In the genomic region with DNA sequence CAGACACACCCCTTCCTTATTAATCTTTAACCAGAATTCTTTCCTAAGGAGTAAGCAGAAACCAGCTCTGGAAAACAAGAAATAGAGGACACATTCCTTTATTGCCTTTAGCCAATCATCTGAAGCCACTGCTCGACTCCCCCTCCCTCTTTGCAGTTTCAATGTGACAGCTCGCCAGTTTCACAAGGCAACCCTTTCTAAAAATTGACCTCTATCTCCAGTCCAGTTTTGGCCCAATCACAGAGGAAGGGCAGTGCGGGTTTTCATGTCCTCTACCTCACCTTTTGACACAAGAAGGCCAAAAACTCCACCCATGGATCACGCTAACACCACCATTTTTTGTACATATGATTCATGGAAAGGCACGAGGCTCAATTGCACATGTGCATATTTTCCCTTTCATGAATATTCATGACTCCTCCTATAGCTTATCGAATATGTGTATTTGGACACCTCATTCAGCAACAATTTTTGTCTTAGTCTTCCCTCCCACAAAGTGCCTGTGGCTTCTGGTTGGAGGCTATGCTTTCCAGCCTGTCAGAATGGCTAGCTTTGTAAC, we compare ENCODE assay signal across 8 cellular contexts. TPM values are rescaled to one million over a fixed set of nuclear protein-coding genes. Genes with fewer than 3 reads are reported as not detected.
DNase-seq lines count a peak whose midpoint lies in the region; ATAC-seq and TF ChIP-seq lines count a peak whose summit lies in the region.

No MANE protein-coding gene starts in this region.

- 47 to 52% methylated on average over 6 of the region's 6 CpGs for WGBS in upper lobe of left lung, 2 donors

- no peak overlapping the region for H3K4me3 ChIP-seq in upper lobe of left lung

- DNase-seq in AG08396 (ENCODE audit: low spot score): peak; percentile 72
- DNase-seq in astrocyte of the hippocampus (ENCODE audit: low read depth, low spot score): peak; percentile 95
- DNase-seq in left colon: peak in 1 of 2 donors; percentile 44
- DNase-seq in upper lobe of left lung: peak in 1 of 2 donors; percentile 63
- no peak for DNase-seq in posterior cingulate gyrus
- DNase-seq in CD4-positive, alpha-beta T cell: no peak
- no peak for DNase-seq in DMS53 treated with DMSO at 0.1 percent for 48 hours (lab: John Stamatoyannopoulos, UW; ENCODE audit: unreplicated experiment)

- no peaks in the 10 kb centered on the region for H3K36me3 ChIP-seq in upper lobe of left lung

- ATAC-seq in HG02798 (IDR thresholded peaks at IDR 0.05; ENCODE audit: poor library complexity, unreplicated experiment) (peak; percentile 50), left colon (peak; percentile 83), upper lobe of left lung (ENCODE audit: low FRiP score in 2 of 2) (peak; percentile 69 to 87)
- ATAC-seq in CD4-positive, alpha-beta T cell (ENCODE audit: poor library complexity): no peak

- no peaks in the 10 kb centered on the region for H3K27me3 Mint-ChIP-seq in CD4-positive, alpha-beta T cell

- no peaks in the 10 kb centered on the region for H3K27me3 ChIP-seq in upper lobe of left lung
- H3K27me3 ChIP-seq in CD4-positive, alpha-beta T cell (ENCODE audit: control insufficient read depth, insufficient read depth, low read length): no peaks in the 10 kb centered on the region

- POLR2A ChIA-PET in CD4-positive, alpha-beta T cell (lab: Charles Lee): interaction anchor here (0.9 kb wide), 1 partner anchor 14 kb away, joined by 4 read pairs; no protein-coding TSS in a partner anchor

- H3K27ac Mint-ChIP-seq in CD4-positive, alpha-beta T cell: no peak overlapping the region

- H3K4me1 ChIP-seq in upper lobe of left lung: peaks cover 31 to 43% (median 39%) of the 10 kb centered on the region in 4 donors

- TF ChIP-seq CTCF in upper lobe of left lung (IDR thresholded peaks at IDR 0.05): no peak
- TF ChIP-seq CTCF in CD4-positive, alpha-beta T cell (IDR thresholded peaks at IDR 0.05): no peak

- intact Hi-C loops in left colon (cut with DNase I, micrococcal nuclease) (no loop called here), posterior cingulate gyrus (cut with DNase I) (no loop called here)
- intact Hi-C loops in CD4-positive, alpha-beta T cell (cut with DNase I, micrococcal nuclease): no loop called here

- H3K27ac ChIP-seq in upper lobe of left lung: peak overlapping the region; percentile 78 to 90 (median 82)
- no peak overlapping the region for H3K27ac ChIP-seq in CD4-positive, alpha-beta T cell (ENCODE audit: low read depth, low read length)

- no peaks in the 10 kb centered on the region for H3K9me3 Mint-ChIP-seq in CD4-positive, alpha-beta T cell

- no peaks in the 10 kb centered on the region for H3K36me3 Mint-ChIP-seq in CD4-positive, alpha-beta T cell (ENCODE audit: low read depth)

- TF ChIP-seq EP300 in upper lobe of left lung (IDR thresholded peaks at IDR 0.05): peak in 1 of 4 donors; percentile 18

- TF ChIP-seq POLR2A in upper lobe of left lung (IDR thresholded peaks at IDR 0.05): peak in 1 of 4 donors; percentile 38

- H3K4me3 Mint-ChIP-seq in CD4-positive, alpha-beta T cell: no peak overlapping the region

- CTCF ChIA-PET in CD4-positive, alpha-beta T cell (lab: Charles Lee): interaction anchor here (1.2 kb wide), 1 partner anchor 66 kb away, joined by 4 read pairs; no protein-coding TSS in a partner anchor

- H3K4me1 Mint-ChIP-seq in CD4-positive, alpha-beta T cell (ENCODE audit: low read depth): peaks cover 11% of the 10 kb centered on the region

- H3K9me3 ChIP-seq in upper lobe of left lung: no peaks in the 10 kb centered on the region
- no peaks in the 10 kb centered on the region for H3K9me3 ChIP-seq in CD4-positive, alpha-beta T cell (ENCODE audit: control insufficient read depth, low read length)

RNA-seq across cellular contexts. Expression of gene IFIT3, which starts 24.3 kb away (rescaled TPM):
- total RNA-seq in left colon (10 to 100 TPM in 1 of 2 donors, 1 to 10 TPM in 1; 5.0 to 10.3 TPM), upper lobe of left lung (10 to 100 TPM; 27.2 to 81.9 (median 33.8) TPM)
- 10 to 100 TPM; 11.5 to 12.8 TPM for total RNA-seq in CD4-positive, alpha-beta T cell

RNA-seq across cellular contexts. Expression of gene IFIT1B, which starts 25.7 kb away (rescaled TPM):
- total RNA-seq in left colon: not detected
- total RNA-seq in upper lobe of left lung: under 1 TPM in 2 of 6 donors, not detected in 4; 0.20 to 0.59 TPM
- under 1 TPM; 0.11 to 0.14 TPM for total RNA-seq in CD4-positive, alpha-beta T cell

RNA-seq across cellular contexts. Expression of gene IFIT1, which starts 40.3 kb away (rescaled TPM):
- total RNA-seq in left colon (1 to 10 TPM; 6.1 to 6.8 TPM), upper lobe of left lung (10 to 100 TPM in 5 of 6 donors, 1 to 10 TPM in 1; 9.8 to 54.9 (median 18.1) TPM)
- total RNA-seq in CD4-positive, alpha-beta T cell: 1 to 10 TPM; 5.1 to 6.2 TPM

RNA-seq across cellular contexts. Expression of gene IFIT2, which starts 50.3 kb away (rescaled TPM):
- 1 to 10 TPM; 4.3 to 7.1 TPM for total RNA-seq in left colon
- total RNA-seq in upper lobe of left lung: 10 to 100 TPM in 4 of 6 donors, 1 to 10 TPM in 2; 7.8 to 49.0 (median 12.0) TPM
- 10 to 100 TPM; 36.9 to 38.9 TPM for total RNA-seq in CD4-positive, alpha-beta T cell

Comparison
In these comparisons a context has a peak if more than half of its experiments do, and no peak if none do; other contexts are left out.
1. DNase-seq: peak in AG08396 (single experiment) and astrocyte of the hippocampus (single experiment); none in posterior cingulate gyrus (0 of 10), CD4-positive, alpha-beta T cell (0 of 10) and DMS53 treated with DMSO at 0.1 percent for 48 hours (single experiment).